Comparison of ENCODE assay signal across 14 cellular contexts in the genomic region with DNA sequence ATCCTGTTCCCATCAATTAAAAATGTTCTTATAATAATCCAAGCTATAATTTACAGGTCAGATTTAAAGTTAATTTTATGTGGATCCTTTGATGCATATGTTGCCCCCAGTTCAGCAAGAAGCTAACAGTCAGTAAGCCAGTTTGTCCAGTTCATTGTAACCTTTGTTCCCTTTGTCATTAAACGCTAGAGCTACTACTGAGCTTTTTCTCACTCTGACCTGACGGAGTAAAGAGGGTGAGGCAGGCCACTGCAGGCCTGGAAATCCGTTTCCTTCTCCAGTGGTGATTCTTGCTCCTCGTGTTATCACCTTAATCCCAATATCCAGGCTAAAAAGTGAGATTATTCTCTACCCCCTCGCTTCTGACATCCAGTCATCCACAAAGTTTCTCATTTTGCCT. TPM values are rescaled to one million over a fixed set of nuclear protein-coding genes. Genes with fewer than 3 reads are reported as not detected.
DNase-seq lines count a peak whose midpoint lies in the region; ATAC-seq and TF ChIP-seq lines count a peak whose summit lies in the region.
"Had no signal": no experiment of that assay in that cellular context is flagged by ENCODE, and none has a peak within 500 bp of the region (broad histone marks: within the 10 kb centered on the region; RNA-seq: fewer than 3 reads in every experiment).

No MANE protein-coding gene starts in this region.

- H3K9ac ChIP-seq in HUES48 (ENCODE audit: low read depth, low read length) = peak overlapping the region; percentile 26; the same call in 1 of the 2 replicates

- H3K9me3 ChIP-seq in HUES48 (ENCODE audit: control insufficient read depth, insufficient read depth, low read length) (no peaks in the 10 kb centered on the region), esophagus squamous epithelium (no peaks in the 10 kb centered on the region)
- H3K9me3 ChIP-seq: upper lobe of left lung had no signal

- H3K4me1 ChIP-seq in HUES48 (ENCODE audit: control insufficient read depth, insufficient read depth, low read length) = peaks cover 30% of the 10 kb centered on the region
- peaks cover 11 to 77% (median 53%) of the 10 kb centered on the region in 3 donors for H3K4me1 ChIP-seq in esophagus squamous epithelium

- H3K4me1 Mint-ChIP-seq in brain (peaks cover 67% of the 10 kb centered on the region), mesothelial cell of epicardium (peaks cover 38% of the 10 kb centered on the region)
- H3K4me1 Mint-ChIP-seq in activated T-helper 1 cell treated with anti-CD3 and anti-CD28 coated beads, Interleukin-12 subunit alpha, Interleukin-12 subunit beta, Interleukin-2, Interleukin-4 antibody, amounts not matched to agents 30 ng/mL and 10 ng/mL and 1 ng/mL, durations not matched to agents 14 hours and 24 hours and 36 hours (ENCODE audit: low read depth) = peaks cover 87% of the 10 kb centered on the region

- H3K36me3 Mint-ChIP-seq in brain (peaks cover 65% of the 10 kb centered on the region), mesothelial cell of epicardium (peaks cover 23% of the 10 kb centered on the region)
- peaks cover 45% of the 10 kb centered on the region for H3K36me3 Mint-ChIP-seq in activated T-helper 1 cell treated with anti-CD3 and anti-CD28 coated beads, Interleukin-12 subunit alpha, Interleukin-12 subunit beta, Interleukin-2, Interleukin-4 antibody, amounts not matched to agents 30 ng/mL and 10 ng/mL and 1 ng/mL, durations not matched to agents 14 hours and 24 hours and 36 hours (ENCODE audit: low read depth)

- H3K27me3 ChIP-seq in HUES48 (ENCODE audit: control insufficient read depth, insufficient read depth, low read length) (no peaks in the 10 kb centered on the region), esophagus squamous epithelium (no peaks in the 10 kb centered on the region)
- H3K27me3 ChIP-seq: upper lobe of left lung had no signal

- H3K4me3 ChIP-seq in HUES48 (ENCODE audit: low read depth, low read length) (no peak overlapping the region), esophagus squamous epithelium (no peak overlapping the region)
- H3K4me3 ChIP-seq: upper lobe of left lung had no signal

- H3K9me3 Mint-ChIP-seq in brain = no peaks in the 10 kb centered on the region
- no peaks in the 10 kb centered on the region for H3K9me3 Mint-ChIP-seq in mesothelial cell of epicardium
- no peaks in the 10 kb centered on the region for H3K9me3 Mint-ChIP-seq in activated T-helper 1 cell treated with anti-CD3 and anti-CD28 coated beads, Interleukin-12 subunit alpha, Interleukin-12 subunit beta, Interleukin-2, Interleukin-4 antibody, amounts not matched to agents 30 ng/mL and 10 ng/mL and 1 ng/mL, durations not matched to agents 14 hours and 24 hours and 36 hours

- 16 to 34% methylated on average over 5 of the region's 5 CpGs for WGBS in esophagus squamous epithelium, 2 donors

- peak overlapping the region in 3 of 5 experiments; percentile 1 to 13 (median 4) for H3K4me3 Mint-ChIP-seq in brain
- H3K4me3 Mint-ChIP-seq in mesothelial cell of epicardium = no peak overlapping the region
- H3K4me3 Mint-ChIP-seq in activated T-helper 1 cell treated with anti-CD3 and anti-CD28 coated beads, Interleukin-12 subunit alpha, Interleukin-12 subunit beta, Interleukin-2, Interleukin-4 antibody, amounts not matched to agents 30 ng/mL and 10 ng/mL and 1 ng/mL, durations not matched to agents 14 hours and 24 hours and 36 hours = no peak overlapping the region
- H3K4me3 Mint-ChIP-seq: B cell had no signal

- H3K36me3 ChIP-seq in HUES48 (ENCODE audit: control insufficient read depth, insufficient read depth, low read length) (peaks cover 76% of the 10 kb centered on the region), esophagus squamous epithelium (peaks cover 1 to 32% (median 7%) of the 10 kb centered on the region in 3 donors)

- intact Hi-C loops in activated T-helper 1 cell treated with anti-CD3 and anti-CD28 coated beads, Interleukin-12 subunit alpha, Interleukin-12 subunit beta, Interleukin-2, Interleukin-4 antibody, amounts not matched to agents 30 ng/mL and 10 ng/mL and 1 ng/mL, durations not matched to agents 14 hours and 24 hours and 36 hours (cut with micrococcal nuclease) = no loop called here
- intact Hi-C loops in esophagus squamous epithelium (cut with DNase I) = no loop called here

- H3K27ac ChIP-seq in 22Rv1 = peak overlapping the region; percentile 77
- peak overlapping the region; percentile 17 for H3K27ac ChIP-seq in HUES48 (ENCODE audit: low read depth, low read length)
- peak overlapping the region in 2 of 4 donors; percentile 54 to 55 for H3K27ac ChIP-seq in esophagus squamous epithelium

- no peak for DNase-seq in mesothelial cell of epicardium (ENCODE audit: low spot score in 2 of 2, unreplicated experiment in 2 of 2)
- no peak for DNase-seq in activated T-helper 1 cell treated with anti-CD3 and anti-CD28 coated beads, Interleukin-12 subunit alpha, Interleukin-12 subunit beta, Interleukin-2, Interleukin-4 antibody, amounts not matched to agents 30 ng/mL and 10 ng/mL and 1 ng/mL, durations not matched to agents 14 hours and 24 hours and 36 hours (ENCODE audit: low spot score)
- no peak for DNase-seq in esophagus squamous epithelium (lab: John Stamatoyannopoulos, UW)
- DNase-seq in stimulated activated CD4-positive, alpha-beta T cell treated with anti-CD3 and anti-CD28 coated beads, Interleukin-2, amount 100 ng/mL, for 24 hours = no peak
- DNase-seq: cerebellar nuclear complex, left cardiac atrium, NCI-H2081 treated with DMSO at 0.1 percent for 48 hours, right cardiac atrium, upper lobe of left lung had no signal

- H3K27me3 Mint-ChIP-seq in brain (no peaks in the 10 kb centered on the region), mesothelial cell of epicardium (ENCODE audit: low read depth) (no peaks in the 10 kb centered on the region)
- no peaks in the 10 kb centered on the region for H3K27me3 Mint-ChIP-seq in activated T-helper 1 cell treated with anti-CD3 and anti-CD28 coated beads, Interleukin-12 subunit alpha, Interleukin-12 subunit beta, Interleukin-2, Interleukin-4 antibody, amounts not matched to agents 30 ng/mL and 10 ng/mL and 1 ng/mL, durations not matched to agents 14 hours and 24 hours and 36 hours (ENCODE audit: insufficient read depth)
- H3K27me3 Mint-ChIP-seq: B cell had no signal

- no peak for TF ChIP-seq CTCF in 22Rv1 (IDR thresholded peaks at IDR 0.05)
- no peak for TF ChIP-seq CTCF in brain (conservative IDR thresholded peaks at IDR 0.05)
- no peak for TF ChIP-seq CTCF in mesothelial cell of epicardium (IDR thresholded peaks at IDR 0.05; ENCODE audit: unreplicated experiment)
- no peak for TF ChIP-seq CTCF in esophagus squamous epithelium (IDR thresholded peaks at IDR 0.05)

- TF ChIP-seq POLR2A in esophagus squamous epithelium (IDR thresholded peaks at IDR 0.05) = no peak

- no peak for ATAC-seq in HG02759 (IDR thresholded peaks at IDR 0.05; ENCODE audit: unreplicated experiment)
- ATAC-seq: left cardiac atrium, right cardiac atrium had no signal

- peak overlapping the region in 4 of 5 experiments; percentile 50 to 74 (median 58) for H3K27ac Mint-ChIP-seq in brain
- peak overlapping the region; percentile 52 for H3K27ac Mint-ChIP-seq in mesothelial cell of epicardium
- no peak overlapping the region for H3K27ac Mint-ChIP-seq in activated T-helper 1 cell treated with anti-CD3 and anti-CD28 coated beads, Interleukin-12 subunit alpha, Interleukin-12 subunit beta, Interleukin-2, Interleukin-4 antibody, amounts not matched to agents 30 ng/mL and 10 ng/mL and 1 ng/mL, durations not matched to agents 14 hours and 24 hours and 36 hours

RNA-seq across cellular contexts. Expression of gene YBX1, which starts 10.2 kb away (rescaled TPM):
- polyA plus RNA-seq in brain (ENCODE audit: insufficient read depth, low read depth, low replicate concordance) = 973 TPM
- total RNA-seq in mesothelial cell of epicardium = 405 to 423 TPM (median 411 TPM) in 3 replicates
- total RNA-seq in activated T-helper 1 cell treated with anti-CD3 and anti-CD28 coated beads, Interleukin-12 subunit alpha, Interleukin-12 subunit beta, Interleukin-2, Interleukin-4 antibody, amounts not matched to agents 30 ng/mL and 10 ng/mL and 1 ng/mL, durations not matched to agents 14 hours and 24 hours and 36 hours = 774 and 780 TPM in 2 replicates
- total RNA-seq in esophagus squamous epithelium = 100 to 1,000 TPM; 338 to 569 (median 531) TPM

RNA-seq across cellular contexts. Expression of gene PPIH, which starts 34.2 kb away (rescaled TPM):
- polyA plus RNA-seq in brain (ENCODE audit: insufficient read depth, low read depth, low replicate concordance) = 51.4 TPM
- total RNA-seq in mesothelial cell of epicardium = 42.5 to 44.1 TPM (median 43.3 TPM) in 3 replicates
- 89.7 and 94.6 TPM in 2 replicates for total RNA-seq in activated T-helper 1 cell treated with anti-CD3 and anti-CD28 coated beads, Interleukin-12 subunit alpha, Interleukin-12 subunit beta, Interleukin-2, Interleukin-4 antibody, amounts not matched to agents 30 ng/mL and 10 ng/mL and 1 ng/mL, durations not matched to agents 14 hours and 24 hours and 36 hours
- total RNA-seq in esophagus squamous epithelium = 10 to 100 TPM; 29.2 to 56.2 (median 43.4) TPM

RNA-seq across cellular contexts. Expression of gene CLDN19, which starts 47.6 kb away (rescaled TPM):
- not detected for polyA plus RNA-seq in brain (ENCODE audit: insufficient read depth, low read depth, low replicate concordance)
- 1.6 to 1.7 TPM (median 1.6 TPM) in 3 replicates for total RNA-seq in mesothelial cell of epicardium
- not detected in 2 replicates for total RNA-seq in activated T-helper 1 cell treated with anti-CD3 and anti-CD28 coated beads, Interleukin-12 subunit alpha, Interleukin-12 subunit beta, Interleukin-2, Interleukin-4 antibody, amounts not matched to agents 30 ng/mL and 10 ng/mL and 1 ng/mL, durations not matched to agents 14 hours and 24 hours and 36 hours
- total RNA-seq in esophagus squamous epithelium = under 1 TPM in 1 of 4 donors, not detected in 3; 0.21 TPM
- total RNA-seq: B cell, left cardiac atrium, right cardiac atrium, upper lobe of left lung had no signal

Comparison
In these comparisons a context has a peak if more than half of its experiments do, and no peak if none do; other contexts are left out.
1. H3K4me3 Mint-ChIP-seq: peak in brain (3 of 5); none in mesothelial cell of epicardium (single experiment) and activated T-helper 1 cell treated with anti-CD3 and anti-CD28 coated beads, Interleukin-12 subunit alpha, Interleukin-12 subunit beta, Interleukin-2, Interleukin-4 antibody, amounts not matched to agents 30 ng/mL and 10 ng/mL and 1 ng/mL, durations not matched to agents 14 hours and 24 hours and 36 hours (single experiment).